Comparison of ENCODE assay signal across 1 cellular context in the genomic region with DNA sequence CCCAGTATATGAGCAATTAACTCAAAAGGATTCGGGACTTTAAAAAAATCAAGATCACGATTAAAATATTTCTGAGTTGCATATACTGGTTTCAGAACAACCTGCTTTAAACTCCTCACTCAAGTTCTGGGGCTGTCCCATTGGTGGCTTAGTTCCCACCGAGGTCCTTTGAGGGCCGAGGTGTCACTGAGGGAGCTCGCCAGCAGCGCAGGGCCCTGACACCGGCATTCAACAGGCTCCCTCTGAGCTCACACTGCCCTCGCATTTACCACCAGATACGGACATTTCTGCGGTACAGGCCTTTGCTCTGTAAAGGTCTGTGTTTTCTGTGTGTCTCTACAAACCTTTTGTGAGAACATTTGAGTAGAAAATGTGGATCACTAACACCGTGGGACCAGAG.
TF ChIP-seq lines count a peak whose summit lies in the region.

No MANE protein-coding gene starts in this region.

TF ChIP-seq in K562, 482 proteins besides CTCF, POLR2A, EP300 and RAD21 (continued from another document):
- TF ChIP-seq EGR1 (conservative IDR thresholded peaks at IDR 0.05) = no peak
- no peak for TF ChIP-seq GABPB2 (CRISPR knock-in tag; conservative IDR thresholded peaks at IDR 0.05)
- TF ChIP-seq CC2D1A (IDR thresholded peaks at IDR 0.05) = no peak
